1 cellular context compared by ENCODE assay signal in genomic region chr7:75611557-75612178, GRCh38.
TF ChIP-seq lines count a peak whose summit lies in the region.

No MANE protein-coding gene starts in this region.

TF ChIP-seq in HepG2, 621 proteins besides CTCF, POLR2A, EP300 and RAD21 (continued from another document and continues in another):
- peak; percentile 24; the same call in 1 of the 2 replicates for TF ChIP-seq ZBTB4 (CRISPR knock-in tag; IDR thresholded peaks at IDR 0.05; ENCODE audit: borderline replicate concordance)
- no peak for TF ChIP-seq SKIL (CRISPR knock-in tag; IDR thresholded peaks at IDR 0.05; ENCODE audit: borderline replicate concordance)
- TF ChIP-seq RORA (CRISPR knock-in tag; IDR thresholded peaks at IDR 0.05) = no peak
- no peak for TF ChIP-seq ZNF235 (CRISPR knock-in tag; IDR thresholded peaks at IDR 0.05; ENCODE audit: borderline replicate concordance)
- TF ChIP-seq ZNF747 (CRISPR knock-in tag; IDR thresholded peaks at IDR 0.05; ENCODE audit: borderline replicate concordance) = no peak
- no peak; the same call in 1 of the 2 replicates for TF ChIP-seq ZNF350 (CRISPR knock-in tag; IDR thresholded peaks at IDR 0.05; ENCODE audit: borderline replicate concordance, low read depth)
- TF ChIP-seq ZNF746 (CRISPR knock-in tag; IDR thresholded peaks at IDR 0.05) = no peak
- TF ChIP-seq ZNF788 (CRISPR knock-in tag; IDR thresholded peaks at IDR 0.05; ENCODE audit: borderline replicate concordance) = peak; percentile 68; the same call in 1 of the 2 replicates
- TF ChIP-seq SAFB2 (CRISPR knock-in tag; IDR thresholded peaks at IDR 0.05; ENCODE audit: borderline replicate concordance, low read depth) = no peak; the same call in 1 of the 2 replicates
- TF ChIP-seq ZBTB38 (CRISPR knock-in tag; IDR thresholded peaks at IDR 0.05) = no peak
- TF ChIP-seq UBTF (CRISPR knock-in tag; IDR thresholded peaks at IDR 0.05) = peak; percentile 85
- TF ChIP-seq GABPA (IDR thresholded peaks at IDR 0.05; ENCODE audit: low read depth, low read length) = peak; percentile 51
- TF ChIP-seq GABPA (CRISPR knock-in tag; IDR thresholded peaks at IDR 0.05; ENCODE audit: low read depth) = peak; percentile 72
- TF ChIP-seq ATF3 (CRISPR knock-in tag; IDR thresholded peaks at IDR 0.05) = no peak
- TF ChIP-seq ZNF335 (CRISPR knock-in tag; IDR thresholded peaks at IDR 0.05) = peak; percentile 89
- peak; percentile 80 for TF ChIP-seq ZNF331 (CRISPR knock-in tag; IDR thresholded peaks at IDR 0.05)
- TF ChIP-seq ZFX (CRISPR knock-in tag; IDR thresholded peaks at IDR 0.05; ENCODE audit: low read depth) = peak; percentile 99
- TF ChIP-seq KDM5A (IDR thresholded peaks at IDR 0.05; ENCODE audit: borderline replicate concordance, low read length) = no peak
- no peak for TF ChIP-seq JARID2 (CRISPR knock-in tag; IDR thresholded peaks at IDR 0.05; ENCODE audit: insufficient replicate concordance)
- no peak for TF ChIP-seq ZNF367 (CRISPR knock-in tag; IDR thresholded peaks at IDR 0.05; ENCODE audit: borderline replicate concordance)
- TF ChIP-seq HOXA7 (CRISPR knock-in tag; IDR thresholded peaks at IDR 0.05) = no peak
- TF ChIP-seq ZSCAN20 (CRISPR knock-in tag; IDR thresholded peaks at IDR 0.05; ENCODE audit: borderline replicate concordance) = no peak
- TF ChIP-seq ZNF749 (CRISPR knock-in tag; IDR thresholded peaks at IDR 0.05; ENCODE audit: borderline replicate concordance) = no peak
- no peak for TF ChIP-seq PCBP1 (IDR thresholded peaks at IDR 0.05; ENCODE audit: borderline replicate concordance, low read depth, low read length)
- TF ChIP-seq ZBTB40 (IDR thresholded peaks at IDR 0.05) = no peak
- TF ChIP-seq ZBTB40 (CRISPR knock-in tag; IDR thresholded peaks at IDR 0.05) = peak; percentile 56
- TF ChIP-seq ZHX2 (IDR thresholded peaks at IDR 0.05; ENCODE audit: low read depth) = no peak
- TF ChIP-seq ZHX2 (CRISPR knock-in tag; IDR thresholded peaks at IDR 0.05; ENCODE audit: borderline replicate concordance) = no peak
- TF ChIP-seq KMT2A (CRISPR knock-in tag; IDR thresholded peaks at IDR 0.05) = no peak
- 0 out of 2 replicates have a peak, but pooled peaks have one; percentile 12 for TF ChIP-seq FOXK1 (CRISPR knock-in tag; IDR thresholded peaks at IDR 0.05; ENCODE audit: borderline replicate concordance, low read depth)
- no peak for TF ChIP-seq SCMH1 (CRISPR knock-in tag; IDR thresholded peaks at IDR 0.05; ENCODE audit: borderline replicate concordance)
- TF ChIP-seq SRSF9 (IDR thresholded peaks at IDR 0.05; ENCODE audit: borderline replicate concordance, insufficient read depth, low read depth, low read length, poor library complexity, severe bottlenecking) = no peak
- TF ChIP-seq XRCC5 (optimal IDR thresholded peaks at IDR 0.05; ENCODE audit: low read length) = peak; percentile 71
- TF ChIP-seq ZNF34 (CRISPR knock-in tag; IDR thresholded peaks at IDR 0.05; ENCODE audit: borderline replicate concordance) = no peak
